ENCODE assay signal across 15 cellular contexts in genomic region chr10:132685921-132686680, GRCh38.
DNase-seq lines count a peak whose midpoint lies in the region; ATAC-seq and TF ChIP-seq lines count a peak whose summit lies in the region.
"Had no signal": no experiment of that assay in that cellular context is flagged by ENCODE, and none has a peak within 500 bp of the region (broad histone marks: within the 10 kb centered on the region; RNA-seq: fewer than 3 reads in every experiment).

No MANE protein-coding gene starts in this region.

- H2AFZ ChIP-seq in hepatocyte = no peak overlapping the region

- H3K27ac ChIP-seq in RWPE2 (ENCODE audit: poor library complexity, severe bottlenecking) (peak overlapping the region; percentile 75), hepatocyte (peak overlapping the region; percentile 85)

- peak overlapping the region; percentile 70 for H3K4me2 ChIP-seq in hepatocyte

- WGBS in hepatocyte (ENCODE audit: low lambda C conversion rate, missing lambda C conversion rate) = 93% methylated on average over 25 of the region's 25 CpGs

- ATAC-seq in RWPE2 (ENCODE audit: low read depth) (no peak), HG03460 (IDR thresholded peaks at IDR 0.05; ENCODE audit: unreplicated experiment) (no peak), GM19467 (IDR thresholded peaks at IDR 0.05; ENCODE audit: unreplicated experiment) (no peak)
- ATAC-seq: activated CD8-positive, alpha-beta T cell treated with anti-CD3 and anti-CD28 coated beads, Interleukin-2, amount 10 ng/mL, durations not matched to agents 7 days and 5 days had no signal

- H3K9me3 ChIP-seq in RWPE2 (ENCODE audit: severe bottlenecking) (no peaks in the 10 kb centered on the region), hepatocyte (ENCODE audit: low read depth) (no peaks in the 10 kb centered on the region)

- H3K27me3 ChIP-seq in RWPE2 (ENCODE audit: insufficient read depth, poor library complexity, severe bottlenecking) (no peaks in the 10 kb centered on the region), hepatocyte (no peaks in the 10 kb centered on the region)

- intact Hi-C loops in CD14-positive monocyte (cut with micrococcal nuclease) = no loop called here

- no peak for TF ChIP-seq CTCF in CD14-positive monocyte (IDR thresholded peaks at IDR 0.05)
- no peak for TF ChIP-seq CTCF in RWPE2 (IDR thresholded peaks at IDR 0.05; ENCODE audit: poor library complexity, severe bottlenecking)
- no peak for TF ChIP-seq CTCF in hepatocyte (IDR thresholded peaks at IDR 0.05; ENCODE audit: poor library complexity)
- TF ChIP-seq CTCF in progenitor cell of endocrine pancreas (IDR thresholded peaks at IDR 0.05; ENCODE audit: unreplicated experiment) = no peak

- H3K4me1 ChIP-seq in RWPE2 (ENCODE audit: insufficient read depth, poor library complexity, severe bottlenecking) (peaks cover 20% of the 10 kb centered on the region), hepatocyte (ENCODE audit: insufficient read depth) (peaks cover 6% of the 10 kb centered on the region)

- peaks cover 4% of the 10 kb centered on the region for H4K20me1 ChIP-seq in hepatocyte (ENCODE audit: insufficient read depth, poor library complexity, severe bottlenecking)

- H3K4me1 Mint-ChIP-seq in CD14-positive monocyte (peaks cover 10% of the 10 kb centered on the region), progenitor cell of endocrine pancreas (ENCODE audit: low read depth) (peaks cover 53% of the 10 kb centered on the region)

- no peaks in the 10 kb centered on the region for H3K79me2 ChIP-seq in hepatocyte

- H3K4me3 Mint-ChIP-seq in CD14-positive monocyte (no peak overlapping the region), progenitor cell of endocrine pancreas (ENCODE audit: low read depth) (no peak overlapping the region)
- H3K4me3 Mint-ChIP-seq: activated CD8-positive, alpha-beta T cell treated with anti-CD3 and anti-CD28 coated beads, Interleukin-2, amount 10 ng/mL, durations not matched to agents 7 days and 5 days; central memory CD8-positive, alpha-beta T cell; neural crest cell had no signal

- H3K9me3 Mint-ChIP-seq in CD14-positive monocyte (peaks cover 12 to 25% (median 18%) of the 10 kb centered on the region in 7 donors), progenitor cell of endocrine pancreas (ENCODE audit: low read depth) (peaks cover 4% of the 10 kb centered on the region)
- H3K9me3 Mint-ChIP-seq: central memory CD8-positive, alpha-beta T cell; neural crest cell had no signal

- H3K27ac Mint-ChIP-seq in CD14-positive monocyte = no peak overlapping the region
- H3K27ac Mint-ChIP-seq in progenitor cell of endocrine pancreas = peak overlapping the region; percentile 100
- H3K27ac Mint-ChIP-seq: activated CD8-positive, alpha-beta T cell treated with anti-CD3 and anti-CD28 coated beads, Interleukin-2, amount 10 ng/mL, durations not matched to agents 7 days and 5 days had no signal

- DNase-seq in CD14-positive monocyte (ENCODE audit: low spot score) (peak; percentile 27), RWPE2 (ENCODE audit: low spot score) (peak; percentile 45), hepatocyte (ENCODE audit: low spot score) (no peak), progenitor cell of endocrine pancreas (ENCODE audit: low spot score, unreplicated experiment) (peak; percentile 51), UCSD-AML1 (lab: John Stamatoyannopoulos, UW; ENCODE audit: unreplicated experiment) (no peak)
- no peak for DNase-seq in stimulated activated CD4-positive, alpha-beta T cell treated with anti-CD3 and anti-CD28 coated beads, Interleukin-4, amount 100 ng/mL, for 24 hours
- DNase-seq: activated CD8-positive, alpha-beta T cell treated with anti-CD3 and anti-CD28 coated beads, Interleukin-2, amount 10 ng/mL, durations not matched to agents 7 days and 5 days; activated naive CD4-positive, alpha-beta T cell; AML-193; NCI-H187 treated with DMSO at 0.1 percent for 48 hours; NCI-H82 had no signal

- H3K36me3 Mint-ChIP-seq in CD14-positive monocyte = peaks cover 29 to 51% of the 10 kb centered on the region in 2 donors
- peaks cover 18% of the 10 kb centered on the region for H3K36me3 Mint-ChIP-seq in progenitor cell of endocrine pancreas (ENCODE audit: insufficient read depth)

- H3K9me2 ChIP-seq in hepatocyte (replicated peaks; ENCODE audit: insufficient read depth) = no peaks in the 10 kb centered on the region

- peaks cover 0 to 3% (median 0%) of the 10 kb centered on the region in 3 donors for H3K27me3 Mint-ChIP-seq in CD14-positive monocyte (ENCODE audit: low read depth in 3 of 3)
- H3K27me3 Mint-ChIP-seq in progenitor cell of endocrine pancreas = peaks cover 7% of the 10 kb centered on the region
- H3K27me3 Mint-ChIP-seq: central memory CD8-positive, alpha-beta T cell had no signal

- H3K36me3 ChIP-seq in RWPE2 (ENCODE audit: low read depth) (0 out of 2 replicates have a peak, but pooled peaks cover 3% of the 10 kb centered on the region), hepatocyte (replicated peaks; ENCODE audit: insufficient read depth, low read depth) (no peaks in the 10 kb centered on the region)

- H3K4me3 ChIP-seq in RWPE2 (ENCODE audit: severe bottlenecking) (no peak overlapping the region), hepatocyte (no peak overlapping the region)

Comparison
In these comparisons a context has a peak if more than half of its experiments do, and no peak if none do; other contexts are left out.
1. DNase-seq: peak in CD14-positive monocyte (single experiment), RWPE2 (single experiment) and progenitor cell of endocrine pancreas (single experiment); none in hepatocyte (single experiment), stimulated activated CD4-positive, alpha-beta T cell treated with anti-CD3 and anti-CD28 coated beads, Interleukin-4, amount 100 ng/mL, for 24 hours (single experiment) and UCSD-AML1 (single experiment).